1 cellular context compared by ENCODE assay signal in genomic region chr19:36719687-36720556, GRCh38.
TF ChIP-seq lines count a peak whose summit lies in the region.

No MANE protein-coding gene starts in this region.

TF ChIP-seq in HEK293, 187 proteins besides CTCF, POLR2A, EP300 and RAD21 (continued from another document):
- TF ChIP-seq, protein P1, sequence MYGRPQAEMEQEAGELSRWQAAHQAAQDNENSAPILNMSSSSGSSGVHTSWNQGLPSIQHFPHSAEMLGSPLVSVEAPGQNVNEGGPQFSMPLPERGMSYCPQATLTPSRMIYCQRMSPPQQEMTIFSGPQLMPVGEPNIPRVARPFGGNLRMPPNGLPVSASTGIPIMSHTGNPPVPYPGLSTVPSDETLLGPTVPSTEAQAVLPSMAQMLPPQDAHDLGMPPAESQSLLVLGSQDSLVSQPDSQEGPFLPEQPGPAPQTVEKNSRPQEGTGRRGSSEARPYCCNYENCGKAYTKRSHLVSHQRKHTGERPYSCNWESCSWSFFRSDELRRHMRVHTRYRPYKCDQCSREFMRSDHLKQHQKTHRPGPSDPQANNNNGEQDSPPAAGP (tag by site-specific recombination; IDR thresholded peaks at IDR 0.05): no peak
- no peak for TF ChIP-seq YY2 (tag by site-specific recombination; IDR thresholded peaks at IDR 0.05)
- TF ChIP-seq TRIM28 (IDR thresholded peaks at IDR 0.05; ENCODE audit: borderline replicate concordance, low read length): peak; percentile 99
- no peak for TF ChIP-seq IKZF3 (tag by site-specific recombination; IDR thresholded peaks at IDR 0.05)
- no peak for TF ChIP-seq ZNF398 (tag by site-specific recombination; IDR thresholded peaks at IDR 0.05)
- no peak for TF ChIP-seq ZNF792 (tag by site-specific recombination; IDR thresholded peaks at IDR 0.05)
- no peak for TF ChIP-seq ZNF426 (tag by site-specific recombination; IDR thresholded peaks at IDR 0.05)
- TF ChIP-seq ZFHX2 (tag by site-specific recombination; conservative IDR thresholded peaks at IDR 0.05): no peak
- peak; percentile 16 for TF ChIP-seq ZNF510 (tag by site-specific recombination; IDR thresholded peaks at IDR 0.05; ENCODE audit: insufficient replicate concordance)
- TF ChIP-seq ZNF274 (IDR thresholded peaks at IDR 0.05; ENCODE audit: low read length): peak; percentile 98
- peak; percentile 100 for TF ChIP-seq ZNF274 (tag by site-specific recombination; IDR thresholded peaks at IDR 0.05; ENCODE audit: borderline replicate concordance)
- TF ChIP-seq OVOL3 (tag by site-specific recombination; IDR thresholded peaks at IDR 0.05): no peak
- TF ChIP-seq, protein P2, sequence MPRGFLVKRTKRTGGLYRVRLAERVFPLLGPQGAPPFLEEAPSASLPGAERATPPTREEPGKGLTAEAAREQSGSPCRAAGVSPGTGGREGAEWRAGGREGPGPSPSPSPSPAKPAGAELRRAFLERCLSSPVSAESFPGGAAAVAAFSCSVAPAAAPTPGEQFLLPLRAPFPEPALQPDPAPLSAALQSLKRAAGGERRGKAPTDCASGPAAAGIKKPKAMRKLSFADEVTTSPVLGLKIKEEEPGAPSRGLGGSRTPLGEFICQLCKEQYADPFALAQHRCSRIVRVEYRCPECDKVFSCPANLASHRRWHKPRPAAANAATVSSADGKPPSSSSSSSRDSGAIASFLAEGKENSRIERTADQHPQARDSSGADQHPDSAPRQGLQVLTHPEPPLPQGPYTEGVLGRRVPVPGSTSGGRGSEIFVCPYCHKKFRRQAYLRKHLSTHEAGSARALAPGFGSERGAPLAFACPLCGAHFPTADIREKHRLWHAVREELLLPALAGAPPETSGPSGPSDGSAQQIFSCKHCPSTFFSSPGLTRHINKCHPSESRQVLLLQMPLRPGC (tag by site-specific recombination; IDR thresholded peaks at IDR 0.05): no peak
- TF ChIP-seq, protein P3, sequence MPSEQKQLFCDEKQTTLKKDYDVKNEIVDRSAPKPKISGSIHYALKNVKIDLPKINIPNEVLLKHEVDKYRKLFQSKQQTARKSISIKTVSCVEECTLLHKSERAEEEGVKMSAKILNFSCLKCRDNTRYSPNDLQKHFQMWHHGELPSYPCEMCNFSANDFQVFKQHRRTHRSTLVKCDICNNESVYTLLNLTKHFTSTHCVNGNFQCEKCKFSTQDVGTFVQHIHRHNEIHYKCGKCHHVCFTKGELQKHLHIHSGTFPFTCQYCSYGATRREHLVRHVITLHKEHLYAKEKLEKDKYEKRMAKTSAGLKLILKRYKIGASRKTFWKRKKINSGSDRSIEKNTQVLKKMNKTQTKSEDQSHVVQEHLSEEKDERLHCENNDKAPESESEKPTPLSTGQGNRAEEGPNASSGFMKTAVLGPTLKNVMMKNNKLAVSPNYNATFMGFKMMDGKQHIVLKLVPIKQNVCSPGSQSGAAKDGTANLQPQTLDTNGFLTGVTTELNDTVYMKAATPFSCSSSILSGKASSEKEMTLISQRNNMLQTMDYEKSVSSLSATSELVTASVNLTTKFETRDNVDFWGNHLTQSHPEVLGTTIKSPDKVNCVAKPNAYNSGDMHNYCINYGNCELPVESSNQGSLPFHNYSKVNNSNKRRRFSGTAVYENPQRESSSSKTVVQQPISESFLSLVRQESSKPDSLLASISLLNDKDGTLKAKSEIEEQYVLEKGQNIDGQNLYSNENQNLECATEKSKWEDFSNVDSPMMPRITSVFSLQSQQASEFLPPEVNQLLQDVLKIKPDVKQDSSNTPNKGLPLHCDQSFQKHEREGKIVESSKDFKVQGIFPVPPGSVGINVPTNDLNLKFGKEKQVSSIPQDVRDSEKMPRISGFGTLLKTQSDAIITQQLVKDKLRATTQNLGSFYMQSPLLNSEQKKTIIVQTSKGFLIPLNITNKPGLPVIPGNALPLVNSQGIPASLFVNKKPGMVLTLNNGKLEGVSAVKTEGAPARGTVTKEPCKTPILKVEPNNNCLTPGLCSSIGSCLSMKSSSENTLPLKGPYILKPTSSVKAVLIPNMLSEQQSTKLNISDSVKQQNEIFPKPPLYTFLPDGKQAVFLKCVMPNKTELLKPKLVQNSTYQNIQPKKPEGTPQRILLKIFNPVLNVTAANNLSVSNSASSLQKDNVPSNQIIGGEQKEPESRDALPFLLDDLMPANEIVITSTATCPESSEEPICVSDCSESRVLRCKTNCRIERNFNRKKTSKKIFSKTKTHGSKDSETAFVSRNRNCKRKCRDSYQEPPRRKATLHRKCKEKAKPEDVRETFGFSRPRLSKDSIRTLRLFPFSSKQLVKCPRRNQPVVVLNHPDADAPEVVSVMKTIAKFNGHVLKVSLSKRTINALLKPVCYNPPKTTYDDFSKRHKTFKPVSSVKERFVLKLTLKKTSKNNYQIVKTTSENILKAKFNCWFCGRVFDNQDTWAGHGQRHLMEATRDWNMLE (tag by site-specific recombination; conservative IDR thresholded peaks at IDR 0.05; ENCODE audit: low read depth): peak; percentile 61
- no peak for TF ChIP-seq BCL11A (tag by site-specific recombination; IDR thresholded peaks at IDR 0.05; ENCODE audit: low read depth)
- TF ChIP-seq SETDB1 (IDR thresholded peaks at IDR 0.05; ENCODE audit: insufficient read length, low read length): peak; percentile 100
- no peak for TF ChIP-seq GLIS2 (tag by site-specific recombination; IDR thresholded peaks at IDR 0.05)
- no peak for TF ChIP-seq ZNF670 (tag by site-specific recombination; IDR thresholded peaks at IDR 0.05; ENCODE audit: low read depth)
- 0 out of 2 replicates have a peak, but pooled peaks have one; percentile 3 for TF ChIP-seq PRDM1 (tag by site-specific recombination; IDR thresholded peaks at IDR 0.05)
- 0 out of 2 replicates have a peak, but pooled peaks have one; percentile 11 for TF ChIP-seq ZNF211 (tag by site-specific recombination; IDR thresholded peaks at IDR 0.05; ENCODE audit: low read depth)
- TF ChIP-seq ZNF791 (tag by site-specific recombination; IDR thresholded peaks at IDR 0.05): no peak
- TF ChIP-seq ZNF626 (tag by site-specific recombination; IDR thresholded peaks at IDR 0.05): peak; percentile 71; the same call in 1 of the 2 replicates
- no peak for TF ChIP-seq BCL11B (tag by site-specific recombination; IDR thresholded peaks at IDR 0.05; ENCODE audit: low read depth)
- no peak for TF ChIP-seq ZNF37A (tag by site-specific recombination; IDR thresholded peaks at IDR 0.05)
- no peak for TF ChIP-seq ZNF561 (tag by site-specific recombination; IDR thresholded peaks at IDR 0.05; ENCODE audit: borderline replicate concordance)
- TF ChIP-seq YY1 (tag by site-specific recombination; IDR thresholded peaks at IDR 0.05): no peak
- no peak for TF ChIP-seq ZNF571 (tag by site-specific recombination; IDR thresholded peaks at IDR 0.05)
- TF ChIP-seq ZSCAN30 (tag by site-specific recombination; IDR thresholded peaks at IDR 0.05): no peak
- no peak for TF ChIP-seq ZNF645 (tag by site-specific recombination; IDR thresholded peaks at IDR 0.05)
- TF ChIP-seq ZNF350 (tag by site-specific recombination; IDR thresholded peaks at IDR 0.05): 0 out of 2 replicates have a peak, but pooled peaks have one; percentile 19
- 0 out of 2 replicates have a peak, but pooled peaks have one; percentile 61 for TF ChIP-seq ZNF280C (tag by site-specific recombination; IDR thresholded peaks at IDR 0.05)
- TF ChIP-seq FEZF1 (tag by site-specific recombination; IDR thresholded peaks at IDR 0.05): no peak
- no peak for TF ChIP-seq SP2 (tag by site-specific recombination; IDR thresholded peaks at IDR 0.05)
- no peak for TF ChIP-seq ZNF23 (tag by site-specific recombination; IDR thresholded peaks at IDR 0.05; ENCODE audit: borderline replicate concordance)
- TF ChIP-seq ZNF544 (tag by site-specific recombination; IDR thresholded peaks at IDR 0.05): 0 out of 2 replicates have a peak, but pooled peaks have one; percentile 43
- no peak for TF ChIP-seq ZBTB1 (tag by site-specific recombination; IDR thresholded peaks at IDR 0.05)
- TF ChIP-seq ZSCAN16 (tag by site-specific recombination; IDR thresholded peaks at IDR 0.05): no peak
- TF ChIP-seq OSR2 (tag by site-specific recombination; IDR thresholded peaks at IDR 0.05): no peak
- TF ChIP-seq ZXDB (tag by site-specific recombination; IDR thresholded peaks at IDR 0.05): 0 out of 2 replicates have a peak, but pooled peaks have one; percentile 26
- no peak for TF ChIP-seq ZNF157 (tag by site-specific recombination; IDR thresholded peaks at IDR 0.05)
- TF ChIP-seq ZNF473 (tag by site-specific recombination; IDR thresholded peaks at IDR 0.05): no peak
- TF ChIP-seq ZNF501 (tag by site-specific recombination; IDR thresholded peaks at IDR 0.05): 0 out of 2 replicates have a peak, but pooled peaks have one; percentile 19
